Comparison of ENCODE assay signal across 23 cellular contexts in genomic region chr5:18321516-18321915, GRCh38.
"Had no signal": no experiment of that assay in that cellular context is flagged by ENCODE, and none has a peak within 500 bp of the region (broad histone marks: within the 10 kb centered on the region; RNA-seq: fewer than 3 reads in every experiment).

No MANE protein-coding gene starts in this region.

- H3K9me3 ChIP-seq: SJCRH30 had no signal

- H3K4me3 ChIP-seq: SJCRH30, SK-N-MC had no signal

- H3K36me3 ChIP-seq: SJCRH30 had no signal

- ATAC-seq: Panc1, PC-3, Right ventricle myocardium inferior had no signal

- H3K27me3 ChIP-seq: SJCRH30 had no signal

- DNase-seq: KBM-7; MV-4-11; NCI-H1092; NCI-H1105 treated with DMSO at 0.1 percent for 48 hours; NCI-H1417 treated with DMSO at 0.1 percent for 48 hours; NCI-H146; NCI-H1694 treated with DMSO at 0.1 percent for 48 hours; NCI-H1930; NCI-H2081; NCI-H2107; NCI-H2227 treated with DMSO at 0.1 percent for 48 hours; NCI-H524; NCI-H526 treated with DMSO at 0.1 percent for 48 hours; NCI-H774; NK-92 treated with Interleukin-12 subunit alpha and Interleukin-12 subunit beta, amount 100 ng/mL, for 24 hours; PC-3; SHP77 treated with DMSO at 0.1 percent for 48 hours; SJCRH30 had no signal

- H3K27ac ChIP-seq: HL-60, RWPE1, SJCRH30, SK-N-MC had no signal

- H3K4me1 ChIP-seq: SJCRH30 had no signal
